9 cellular contexts compared by ENCODE assay signal in genomic region chr10:118595598-118596425, GRCh38. TPM values are rescaled to one million over a fixed set of nuclear protein-coding genes. Genes with fewer than 3 reads are reported as not detected.
DNase-seq lines count a peak whose midpoint lies in the region; TF ChIP-seq lines count a peak whose summit lies in the region.
"Had no signal": no experiment of that assay in that cellular context is flagged by ENCODE, and none has a peak within 500 bp of the region (broad histone marks: within the 10 kb centered on the region; RNA-seq: fewer than 3 reads in every experiment).

Gene PRLHR (minus strand): TSS chr10:118595648. CDS start chr10:118595244, 404 bp downstream.

- peak within 1 kb of the TSS; percentile 38 for H3K27ac Mint-ChIP-seq in activated naive CD8-positive, alpha-beta T cell

- H3K36me3 Mint-ChIP-seq in activated naive CD8-positive, alpha-beta T cell, result no peaks in the 10 kb centered on the region

- H3K27ac ChIP-seq in A673 (ENCODE audit: low read depth, low read length, poor library complexity, severe bottlenecking), result no peak within 1 kb of the TSS
- H3K27ac ChIP-seq: gastrocnemius medialis had no signal

- CTCF ChIA-PET in A673 (lab: Charles Lee), result no interaction called here

- BruUV-seq in A673 (replicated peaks; lab: Mats Ljungman, UMichigan), result no TSS peak

- peak within 1 kb of the TSS; percentile 68 for H3K4me3 Mint-ChIP-seq in activated naive CD8-positive, alpha-beta T cell

- intact Hi-C loops in A673 (cut with micrococcal nuclease; ENCODE audit: unreplicated experiment), result no loop called here

- H3K9me3 Mint-ChIP-seq in activated naive CD8-positive, alpha-beta T cell (ENCODE audit: low read depth), result no peaks in the 10 kb centered on the region

- H3K9me3 ChIP-seq in A673 (ENCODE audit: low read depth, low read length, poor library complexity, severe bottlenecking) (no peaks in the 10 kb centered on the region), ES-I3 (ENCODE audit: control insufficient read depth, insufficient read depth, low read length) (no peaks in the 10 kb centered on the region)
- H3K9me3 ChIP-seq: gastrocnemius medialis had no signal

- TF ChIP-seq CTCF in A673 (conservative IDR thresholded peaks at IDR 0.05; ENCODE audit: low read depth, low read length), result no peak

- H3K4me3 ChIP-seq in A673 (ENCODE audit: low read depth, low read length, poor library complexity, severe bottlenecking), result no peak within 1 kb of the TSS

- peaks cover 30% of the 10 kb centered on the region for H3K27me3 Mint-ChIP-seq in activated naive CD8-positive, alpha-beta T cell

- H3K9ac ChIP-seq in ES-I3 (ENCODE audit: low read depth, low read length), result peak within 1 kb of the TSS; percentile 38; the same call in 1 of the 2 replicates

- H3K4me1 ChIP-seq in A673 (ENCODE audit: insufficient read depth, low read length, poor library complexity, severe bottlenecking), result no peaks in the 10 kb centered on the region
- no peaks in the 10 kb centered on the region; the same call in 1 of the 2 replicates for H3K4me1 ChIP-seq in ES-I3 (ENCODE audit: insufficient read depth, low read length)
- H3K4me1 ChIP-seq: gastrocnemius medialis had no signal

- H3K36me3 ChIP-seq in A673 (ENCODE audit: insufficient read depth, low read length, poor library complexity, severe bottlenecking) (no peaks in the 10 kb centered on the region), ES-I3 (ENCODE audit: insufficient read depth, low read length) (no peaks in the 10 kb centered on the region)
- H3K36me3 ChIP-seq: gastrocnemius medialis had no signal

- POLR2A ChIA-PET in A673 (lab: Charles Lee; ENCODE audit: low non-redundant PET), result no interaction called here

- DNase-seq in A673 (ENCODE audit: low spot score), result peak; percentile 39
- peak; percentile 86 for DNase-seq in islet precursor cell
- no peak for DNase-seq in activated CD8-positive, alpha-beta memory T cell treated with anti-CD3 and anti-CD28 coated beads, Interleukin-2, amount 50 U/mL, for 4 hours
- DNase-seq in NCI-H1105 treated with DMSO at 0.1 percent for 48 hours (lab: John Stamatoyannopoulos, UW), result no peak
- DNase-seq in NCI-H748 (lab: John Stamatoyannopoulos, UW; ENCODE audit: unreplicated experiment), result no peak
- no peak for DNase-seq in NCI-H2196 (lab: John Stamatoyannopoulos, UW; ENCODE audit: unreplicated experiment)
- DNase-seq: gastrocnemius medialis had no signal

- peaks cover 83% of the 10 kb centered on the region for H3K27me3 ChIP-seq in A673 (replicated peaks; ENCODE audit: insufficient read depth, low read depth, low read length, poor library complexity)

- H3K4me1 Mint-ChIP-seq in activated naive CD8-positive, alpha-beta T cell (ENCODE audit: low read depth), result peaks cover 21% of the 10 kb centered on the region

RNA-seq across cellular contexts. Expression of gene PRLHR, which starts in this region (rescaled TPM):
- not detected in 2 replicates for total RNA-seq in A673 (2021)
- total RNA-seq: gastrocnemius medialis had no signal

Comparison
In these comparisons a context has a peak if more than half of its experiments do, and no peak if none do; other contexts are left out.
1. Peak in DNase-seq in A673; RNA of the gene not detected or under 1 TPM.